21 cellular contexts compared by ENCODE assay signal in genomic region chr4:173821031-173821430, GRCh38.
"Had no signal": no experiment of that assay in that cellular context is flagged by ENCODE, and none has a peak within 500 bp of the region (broad histone marks: within the 10 kb centered on the region; RNA-seq: fewer than 3 reads in every experiment).

No MANE protein-coding gene starts in this region.

- H3K4me3 ChIP-seq: suprapubic skin had no signal

- DNase-seq: activated B cell treated with CpG ODN at 0.5 μM for 24 hours; activated CD4-positive, alpha-beta T cell treated with anti-CD3 and anti-CD28 coated beads for 48 hours; activated CD8-positive, alpha-beta T cell treated with anti-CD3 and anti-CD28 coated beads for 36 hours; activated effector memory CD4-positive, alpha-beta T cell treated with anti-CD3 and anti-CD28 coated beads, Interleukin-2, amount 50 U/mL, for 16 hours; activated T-cell treated with anti-CD3 and anti-CD28 coated beads, Interleukin-2, amount 50 U/mL, for 48 hours; amygdala; cortex of kidney; effector CD4-positive, alpha-beta T cell; hippocampal formation; kidney glomerular epithelial cell; left ventricle myocardium superior; naive thymus-derived CD8-positive, alpha-beta T cell; right cardiac atrium; small intestine; stimulated activated naive CD8-positive, alpha-beta T cell treated with anti-CD3 and anti-CD28 coated beads, Interleukin-15, Interleukin-2, amounts not matched to agents 100 U/mL and 50 U/mL, for 24 hours; trophoblast cell had no signal

- H3K27me3 ChIP-seq: neutrophil, suprapubic skin had no signal

- H3K4me3 Mint-ChIP-seq: activated B cell treated with CpG ODN at 0.5 μM for 24 hours; activated CD8-positive, alpha-beta T cell treated with anti-CD3 and anti-CD28 coated beads for 36 hours; memory B cell; naive thymus-derived CD8-positive, alpha-beta T cell had no signal

- H3K9me3 Mint-ChIP-seq: activated B cell treated with CpG ODN at 0.5 μM for 24 hours; activated CD8-positive, alpha-beta T cell treated with anti-CD3 and anti-CD28 coated beads for 36 hours; memory B cell had no signal

- H3K36me3 Mint-ChIP-seq: activated naive CD4-positive, alpha-beta T cell treated with anti-CD3 and anti-CD28 coated beads, Interleukin-2, amount 50 U/mL, for 72 hours; memory B cell; naive thymus-derived CD8-positive, alpha-beta T cell had no signal

- H3K4me1 ChIP-seq: suprapubic skin had no signal

- H3K9me3 ChIP-seq: neutrophil, suprapubic skin had no signal

- H3K4me1 Mint-ChIP-seq: activated B cell treated with CpG ODN at 0.5 μM for 24 hours; memory B cell; naive thymus-derived CD8-positive, alpha-beta T cell had no signal

- FAIRE-seq: endothelial cell of umbilical vein, small intestine had no signal

- H3K27ac ChIP-seq: neutrophil, suprapubic skin had no signal

- H3K27ac Mint-ChIP-seq: activated B cell treated with CpG ODN at 0.5 μM for 24 hours; activated CD8-positive, alpha-beta T cell treated with anti-CD3 and anti-CD28 coated beads for 36 hours; activated naive CD4-positive, alpha-beta T cell treated with anti-CD3 and anti-CD28 coated beads, Interleukin-2, amount 50 U/mL, for 72 hours; memory B cell; naive thymus-derived CD8-positive, alpha-beta T cell had no signal

- H3K27me3 Mint-ChIP-seq: activated B cell treated with CpG ODN at 0.5 μM for 24 hours; activated CD8-positive, alpha-beta T cell treated with anti-CD3 and anti-CD28 coated beads for 36 hours; memory B cell had no signal

- H3K36me3 ChIP-seq: neutrophil, suprapubic skin had no signal
